ENCODE assay signal across 17 cellular contexts in the genomic region with DNA sequence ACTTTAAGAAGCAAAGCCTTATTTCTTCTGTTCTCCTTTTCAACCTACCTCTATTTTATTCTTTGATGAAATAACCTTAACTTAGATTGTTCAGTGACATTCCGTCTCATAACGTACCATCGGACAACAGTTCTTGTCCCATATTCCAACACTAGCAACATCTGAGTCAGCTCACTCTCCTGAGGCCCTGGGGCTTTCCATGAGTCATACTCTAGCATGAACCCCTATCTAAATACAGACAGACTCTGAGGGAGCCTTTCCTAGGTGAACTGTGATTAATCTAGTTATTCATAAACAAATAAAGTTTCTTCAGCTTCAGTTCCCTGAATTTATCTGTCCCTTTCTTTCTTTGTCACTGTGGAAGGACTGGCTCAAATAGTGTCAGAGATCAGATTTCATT.
DNase-seq lines count a peak whose midpoint lies in the region; ATAC-seq, FAIRE-seq and TF ChIP-seq lines count a peak whose summit lies in the region.
"Had no signal": no experiment of that assay in that cellular context is flagged by ENCODE, and none has a peak within 500 bp of the region (broad histone marks: within the 10 kb centered on the region; RNA-seq: fewer than 3 reads in every experiment).

No MANE protein-coding gene starts in this region.

- H3K27me3 ChIP-seq in cardiac muscle cell (no peaks in the 10 kb centered on the region), foreskin keratinocyte (peaks cover 5% of the 10 kb centered on the region)

- H3K4me3 ChIP-seq in cardiac muscle cell: no peak overlapping the region

- no peaks in the 10 kb centered on the region for H3K4me1 Mint-ChIP-seq in natural killer cell treated with Interleukin-12 subunit alpha and Interleukin-12 subunit beta and Interleukin-15 and Interleukin-18, amount 100 ng/mL, for 72 hours (ENCODE audit: low read depth in 2 of 2)
- H3K4me1 Mint-ChIP-seq: activated B cell treated with CpG ODN at 0.5 μM for 24 hours, memory B cell had no signal

- DNase-seq in cardiac muscle cell (ENCODE audit: low read depth in 1 of 2, low spot score in 1 of 2) (peak in 1 of 2 donors; percentile 75), Right ventricle myocardium inferior (ENCODE audit: missing footprints) (no peak), amniotic epithelial cell (ENCODE audit: low read depth) (peak; percentile 89), foreskin keratinocyte (peak; percentile 62 to 85), urothelium cell line (ENCODE audit: low spot score) (peak; percentile 47), NCI-H2107 treated with DMSO at 0.1 percent for 48 hours (lab: John Stamatoyannopoulos, UW; ENCODE audit: unreplicated experiment) (no peak), HPDE6-E6E7 (ENCODE audit: extremely low spot score) (no peak)
- DNase-seq in natural killer cell treated with Interleukin-12 subunit alpha and Interleukin-12 subunit beta and Interleukin-15 and Interleukin-18, amount 100 ng/mL, for 72 hours (ENCODE audit: low spot score): no peak
- DNase-seq: 8988T; activated B cell treated with CpG ODN at 0.5 μM for 24 hours; activated CD8-positive, alpha-beta memory T cell treated with anti-CD3 and anti-CD28 coated beads, Interleukin-2, amount 50 U/mL, for 48 hours; GOT3; hippocampal formation; NCI-H1105 treated with DMSO at 0.1 percent for 48 hours; NCI-H510A treated with DMSO at 0.1 percent for 48 hours had no signal

- ATAC-seq in Right ventricle myocardium inferior: no peak
- peak; percentile 100 for ATAC-seq in foreskin keratinocyte
- ATAC-seq in natural killer cell treated with Interleukin-12 subunit alpha and Interleukin-12 subunit beta and Interleukin-15 and Interleukin-18, amount 100 ng/mL, for 72 hours: no peak

- H3K27ac ChIP-seq in cardiac muscle cell (peak overlapping the region; percentile 52), foreskin keratinocyte (no peak overlapping the region)

- TF ChIP-seq CTCF in cardiac muscle cell (IDR thresholded peaks at IDR 0.05; ENCODE audit: low read depth, low read length) (no peak), foreskin keratinocyte (conservative IDR thresholded peaks at IDR 0.05) (no peak)

- H3K9me3 Mint-ChIP-seq in natural killer cell treated with Interleukin-12 subunit alpha and Interleukin-12 subunit beta and Interleukin-15 and Interleukin-18, amount 100 ng/mL, for 72 hours: peaks cover 8% of the 10 kb centered on the region

- no peak overlapping the region for H3K4me3 Mint-ChIP-seq in natural killer cell treated with Interleukin-12 subunit alpha and Interleukin-12 subunit beta and Interleukin-15 and Interleukin-18, amount 100 ng/mL, for 72 hours
- H3K4me3 Mint-ChIP-seq: activated B cell treated with CpG ODN at 0.5 μM for 24 hours, memory B cell had no signal

- peaks cover 0 to 2% of the 10 kb centered on the region in 2 donors for H3K27me3 Mint-ChIP-seq in natural killer cell treated with Interleukin-12 subunit alpha and Interleukin-12 subunit beta and Interleukin-15 and Interleukin-18, amount 100 ng/mL, for 72 hours
- H3K27me3 Mint-ChIP-seq: activated B cell treated with CpG ODN at 0.5 μM for 24 hours, memory B cell, progenitor cell of endocrine pancreas had no signal

- H3K36me3 ChIP-seq in cardiac muscle cell: no peaks in the 10 kb centered on the region

- H3K4me1 ChIP-seq in cardiac muscle cell (ENCODE audit: low read depth): peaks cover 3% of the 10 kb centered on the region
- H3K4me1 ChIP-seq in foreskin keratinocyte: peaks cover 3% of the 10 kb centered on the region

- H3K36me3 Mint-ChIP-seq in natural killer cell treated with Interleukin-12 subunit alpha and Interleukin-12 subunit beta and Interleukin-15 and Interleukin-18, amount 100 ng/mL, for 72 hours: peaks cover 10% of the 10 kb centered on the region

- H3K9me3 ChIP-seq in cardiac muscle cell (ENCODE audit: low read depth): no peaks in the 10 kb centered on the region

- FAIRE-seq in urothelium cell line (lab: Jason Lieb, UNC): no peak

- intact Hi-C loops in Right ventricle myocardium inferior (cut with DNase I): no loop called here

- H3K27ac Mint-ChIP-seq in natural killer cell treated with Interleukin-12 subunit alpha and Interleukin-12 subunit beta and Interleukin-15 and Interleukin-18, amount 100 ng/mL, for 72 hours: no peak overlapping the region
- H3K27ac Mint-ChIP-seq: activated B cell treated with CpG ODN at 0.5 μM for 24 hours, memory B cell, progenitor cell of endocrine pancreas had no signal

Comparison
In these comparisons a context has a peak if more than half of its experiments do, and no peak if none do; other contexts are left out.
1. DNase-seq: peak in amniotic epithelial cell (single experiment), foreskin keratinocyte (2 of 2) and urothelium cell line (single experiment); none in Right ventricle myocardium inferior (single experiment), NCI-H2107 treated with DMSO at 0.1 percent for 48 hours (single experiment), natural killer cell treated with Interleukin-12 subunit alpha and Interleukin-12 subunit beta and Interleukin-15 and Interleukin-18, amount 100 ng/mL, for 72 hours (single experiment) and HPDE6-E6E7 (single experiment).